In the genomic region with DNA sequence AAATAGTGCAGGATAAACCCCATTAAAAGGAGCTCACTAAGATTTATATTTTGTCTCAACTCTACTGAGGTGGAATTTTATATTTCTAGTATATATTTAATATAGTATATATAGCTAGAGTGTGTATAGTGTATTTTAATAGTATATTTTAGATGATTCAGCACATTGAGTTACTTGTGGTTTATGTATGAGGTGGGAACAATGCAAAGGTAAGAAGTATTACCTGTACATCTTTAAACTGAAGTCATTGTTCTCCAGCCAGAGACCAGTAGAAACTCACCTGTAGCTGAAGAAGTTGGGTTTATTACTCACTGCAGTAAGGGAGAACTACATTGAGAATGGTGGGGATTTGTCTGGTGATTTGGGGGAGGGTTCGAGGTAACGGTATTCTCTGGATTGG, we compare ENCODE assay signal across 19 cellular contexts.
"Had no signal": no experiment of that assay in that cellular context is flagged by ENCODE, and none has a peak within 500 bp of the region (broad histone marks: within the 10 kb centered on the region; RNA-seq: fewer than 3 reads in every experiment).

No MANE protein-coding gene starts in this region.

- H3K27ac Mint-ChIP-seq: activated CD4-positive, alpha-beta memory T cell treated with anti-CD3 and anti-CD28 coated beads for 36 hours; activated CD8-positive, alpha-beta memory T cell treated with anti-CD3 and anti-CD28 coated beads, Interleukin-2, amount 10 ng/mL, durations not matched to agents 7 days and 5 days; activated naive CD4-positive, alpha-beta T cell treated with anti-CD3 and anti-CD28 coated beads for 36 hours; activated T-helper 2 cell treated with anti-CD3 and anti-CD28 coated beads, Interferon-gamma antibody, Interleukin-2, Interleukin-4, amounts not matched to agents 10 μg/mL and 5 μg/mL and 100 μg/mL, durations not matched to agents 14 hours and 24 hours and 36 hours; natural killer cell treated with Interleukin-12 subunit alpha and Interleukin-12 subunit beta and Interleukin-15 and Interleukin-18, amount 100 ng/mL, for 72 hours; stimulated activated naive CD8-positive, alpha-beta T cell treated with anti-CD3 and anti-CD28 coated beads, Interleukin-15, Interleukin-2, amounts not matched to agents 100 ng/mL and 50 ng/mL, for 24 hours; type B pancreatic cell had no signal

- H3K9me3 Mint-ChIP-seq: activated CD4-positive, alpha-beta memory T cell treated with anti-CD3 and anti-CD28 coated beads for 36 hours; activated naive CD4-positive, alpha-beta T cell treated with anti-CD3 and anti-CD28 coated beads for 36 hours; activated T-helper 2 cell treated with anti-CD3 and anti-CD28 coated beads, Interferon-gamma antibody, Interleukin-2, Interleukin-4, amounts not matched to agents 10 μg/mL and 5 μg/mL and 100 μg/mL, durations not matched to agents 14 hours and 24 hours and 36 hours; natural killer cell treated with Interleukin-12 subunit alpha and Interleukin-12 subunit beta and Interleukin-15 and Interleukin-18, amount 100 ng/mL, for 72 hours; stimulated activated naive CD8-positive, alpha-beta T cell treated with anti-CD3 and anti-CD28 coated beads, Interleukin-15, Interleukin-2, amounts not matched to agents 100 ng/mL and 50 ng/mL, for 24 hours; type B pancreatic cell had no signal

- H3K9me3 ChIP-seq: gastroesophageal sphincter, heart right ventricle, psoas muscle had no signal

- H3K27me3 Mint-ChIP-seq: activated CD4-positive, alpha-beta memory T cell treated with anti-CD3 and anti-CD28 coated beads for 36 hours; activated CD8-positive, alpha-beta memory T cell treated with anti-CD3 and anti-CD28 coated beads, Interleukin-2, amount 10 ng/mL, durations not matched to agents 7 days and 5 days; natural killer cell treated with Interleukin-12 subunit alpha and Interleukin-12 subunit beta and Interleukin-15 and Interleukin-18, amount 100 ng/mL, for 72 hours; stimulated activated naive CD8-positive, alpha-beta T cell treated with anti-CD3 and anti-CD28 coated beads, Interleukin-15, Interleukin-2, amounts not matched to agents 100 ng/mL and 50 ng/mL, for 24 hours; type B pancreatic cell had no signal

- FAIRE-seq: astrocyte had no signal

- DNase-seq: activated CD4-positive, alpha-beta memory T cell treated with anti-CD3 and anti-CD28 coated beads for 36 hours; activated CD4-positive, alpha-beta T cell treated with anti-CD3 and anti-CD28 coated beads for 1 hour; activated CD8-positive, alpha-beta memory T cell treated with anti-CD3 and anti-CD28 coated beads, Interleukin-2, amount 10 ng/mL, durations not matched to agents 7 days and 5 days; activated naive CD4-positive, alpha-beta T cell treated with anti-CD3 and anti-CD28 coated beads for 36 hours; activated T-cell treated with anti-CD3 and anti-CD28 coated beads, Interleukin-2, amount 50 U/mL, for 1 hour; dorsolateral prefrontal cortex; heart right ventricle; left cardiac atrium; occipital lobe; psoas muscle; T1000 had no signal

- H3K27ac ChIP-seq: dorsolateral prefrontal cortex, gastroesophageal sphincter, heart right ventricle, psoas muscle had no signal

- H3K4me1 ChIP-seq: psoas muscle had no signal

- H3K4me3 ChIP-seq: dorsolateral prefrontal cortex, gastroesophageal sphincter, heart right ventricle, lung, psoas muscle had no signal

- H3K36me3 Mint-ChIP-seq: natural killer cell treated with Interleukin-12 subunit alpha and Interleukin-12 subunit beta and Interleukin-15 and Interleukin-18, amount 100 ng/mL, for 72 hours had no signal

- H3K4me3 Mint-ChIP-seq: activated CD4-positive, alpha-beta memory T cell treated with anti-CD3 and anti-CD28 coated beads for 36 hours; activated CD8-positive, alpha-beta memory T cell treated with anti-CD3 and anti-CD28 coated beads, Interleukin-2, amount 10 ng/mL, durations not matched to agents 7 days and 5 days; activated naive CD4-positive, alpha-beta T cell treated with anti-CD3 and anti-CD28 coated beads for 36 hours; natural killer cell treated with Interleukin-12 subunit alpha and Interleukin-12 subunit beta and Interleukin-15 and Interleukin-18, amount 100 ng/mL, for 72 hours; stimulated activated naive CD8-positive, alpha-beta T cell treated with anti-CD3 and anti-CD28 coated beads, Interleukin-15, Interleukin-2, amounts not matched to agents 100 ng/mL and 50 ng/mL, for 24 hours; type B pancreatic cell had no signal

- H3K27me3 ChIP-seq: dorsolateral prefrontal cortex, gastroesophageal sphincter, heart right ventricle had no signal

- ATAC-seq: activated CD8-positive, alpha-beta memory T cell treated with anti-CD3 and anti-CD28 coated beads, Interleukin-2, amount 10 ng/mL, durations not matched to agents 7 days and 5 days; gastroesophageal sphincter; heart right ventricle; left cardiac atrium; natural killer cell treated with Interleukin-12 subunit alpha and Interleukin-12 subunit beta and Interleukin-15 and Interleukin-18, amount 100 ng/mL, for 72 hours; psoas muscle; sciatic nerve had no signal
